9 cellular contexts compared by ENCODE assay signal in the genomic region with DNA sequence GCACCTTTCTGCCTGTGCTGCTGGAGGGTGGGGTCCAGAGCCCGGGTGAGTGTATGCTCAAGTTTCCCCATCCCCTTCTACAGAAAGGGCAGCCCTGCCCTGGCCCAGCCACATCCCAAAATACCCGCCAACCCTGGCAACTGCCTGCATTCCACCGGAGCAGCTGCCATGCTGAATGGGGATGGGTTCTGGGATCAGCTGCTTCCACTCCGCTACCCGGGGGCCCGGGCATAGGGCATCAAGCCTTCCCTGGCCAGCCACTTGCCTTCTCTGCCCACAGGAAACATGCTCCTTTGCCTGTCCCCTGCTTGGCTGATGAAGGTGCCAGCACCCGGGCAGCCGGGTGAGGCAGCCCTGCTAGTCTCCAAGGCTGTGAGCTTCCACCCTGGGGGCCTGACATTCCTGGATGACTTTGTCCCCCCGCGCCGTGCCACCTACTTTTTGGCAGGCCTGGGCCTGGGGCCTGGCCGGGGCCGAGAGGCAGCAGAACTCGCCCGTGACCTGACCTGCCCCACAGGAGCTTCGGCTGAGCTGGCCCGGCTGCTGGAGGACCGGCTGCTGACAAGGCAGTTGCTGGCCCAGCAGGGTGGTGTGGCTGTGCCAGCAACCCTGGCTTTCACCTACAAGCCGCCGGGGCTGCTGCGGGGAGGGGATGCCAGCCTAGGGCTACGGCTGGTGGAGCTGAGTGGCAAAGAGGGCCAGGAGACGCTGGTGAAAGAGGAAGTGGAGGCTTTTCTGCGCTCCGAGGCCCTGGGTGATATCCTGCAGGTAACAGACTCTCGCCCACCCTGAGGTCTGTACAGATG. TPM values are rescaled to one million over a fixed set of nuclear protein-coding genes. Genes with fewer than 3 reads are reported as not detected.
DNase-seq lines count a peak whose midpoint lies in the region; ATAC-seq, FAIRE-seq and TF ChIP-seq lines count a peak whose summit lies in the region.
"Had no signal": no experiment of that assay in that cellular context is flagged by ENCODE, and none has a peak within 500 bp of the region (broad histone marks: within the 10 kb centered on the region; RNA-seq: fewer than 3 reads in every experiment).

No MANE protein-coding gene starts in this region.

- no peaks in the 10 kb centered on the region for H3K9me3 ChIP-seq in kidney (ENCODE audit: control insufficient read depth in 1 of 2, low read length in 2 of 2)

- H3K4me1 ChIP-seq in kidney (ENCODE audit: control insufficient read depth in 1 of 2, insufficient read depth in 1 of 2, low read depth in 1 of 2, low read length in 2 of 2): peaks cover 11 to 26% of the 10 kb centered on the region in 2 donors

- no peak overlapping the region for H3K9ac ChIP-seq in kidney (ENCODE audit: low read length in 2 of 2)

- H3K27me3 Mint-ChIP-seq in type B pancreatic cell: peaks cover 28% of the 10 kb centered on the region

- H3K27ac Mint-ChIP-seq in type B pancreatic cell: no peak overlapping the region

- TF ChIP-seq CTCF in kidney (IDR thresholded peaks at IDR 0.05; ENCODE audit: borderline replicate concordance, extremely low read depth, insufficient read depth) (no peak), type B pancreatic cell (conservative IDR thresholded peaks at IDR 0.05) (no peak)

- no peaks in the 10 kb centered on the region for H3K36me3 ChIP-seq in kidney (ENCODE audit: control insufficient read depth in 1 of 2, insufficient read depth in 2 of 2, low read length in 2 of 2)

- peak; percentile 34 to 66 (median 46) for DNase-seq in stimulated activated naive CD4-positive, alpha-beta T cell (lab: John Stamatoyannopoulos, UW)
- no peak for DNase-seq in stimulated activated naive CD4-positive, alpha-beta T cell treated with Interleukin-2 at 50 U/mL for 16 hours (lab: John Stamatoyannopoulos, UW)
- DNase-seq in activated CD8-positive, alpha-beta memory T cell treated with anti-CD3 and anti-CD28 coated beads, Interleukin-2, amount 50 U/mL, for 4 hours: peak; percentile 26
- peak; percentile 80 for DNase-seq in kidney
- no peak for DNase-seq in type B pancreatic cell (ENCODE audit: extremely low spot score, unreplicated experiment)
- no peak for DNase-seq in hippocampal formation (lab: John Stamatoyannopoulos, UW)
- DNase-seq: EL had no signal

- no peak overlapping the region for H3K4me3 Mint-ChIP-seq in type B pancreatic cell

- no peak overlapping the region for H3K27ac ChIP-seq in kidney (ENCODE audit: low read depth in 2 of 2, low read length in 2 of 2)

- intact Hi-C loops in kidney (cut with DNase I): no loop called here

- no peak for ATAC-seq in HG03280 (IDR thresholded peaks at IDR 0.05; ENCODE audit: unreplicated experiment)
- no peak for ATAC-seq in GM19467 (IDR thresholded peaks at IDR 0.05; ENCODE audit: unreplicated experiment)

- no peak for FAIRE-seq in kidney (lab: Jason Lieb, UNC)

- H3K36me3 Mint-ChIP-seq in type B pancreatic cell: no peaks in the 10 kb centered on the region

- no peak overlapping the region for H3K4me3 ChIP-seq in kidney (ENCODE audit: low read length in 2 of 2)

- no peaks in the 10 kb centered on the region for H3K9me3 Mint-ChIP-seq in type B pancreatic cell

- peaks cover 13% of the 10 kb centered on the region for H3K4me1 Mint-ChIP-seq in type B pancreatic cell (ENCODE audit: unreplicated experiment)

RNA-seq across cellular contexts. Expression of gene CARNS1, which starts 3.2 kb away (rescaled TPM):
- total RNA-seq in kidney (1.7 TPM), type B pancreatic cell (ENCODE audit: low replicate concordance) (0.31 and 1.5 TPM in 2 replicates)
- 0.80 TPM for polyA plus RNA-seq in kidney (ENCODE audit: insufficient read depth, low read depth, low replicate concordance)

RNA-seq across cellular contexts. Expression of gene RPS6KB2, which starts 9.6 kb away (rescaled TPM):
- 41.3 TPM for total RNA-seq in kidney
- 45.4 TPM for polyA plus RNA-seq in kidney (ENCODE audit: insufficient read depth, low read depth, low replicate concordance)
- 55.5 and 57.0 TPM in 2 replicates for total RNA-seq in type B pancreatic cell (ENCODE audit: low replicate concordance)

RNA-seq across cellular contexts. Expression of gene TBC1D10C, which starts 14.8 kb away (rescaled TPM):
- total RNA-seq in kidney: 13.9 TPM
- polyA plus RNA-seq in kidney (ENCODE audit: insufficient read depth, low read depth, low replicate concordance): 1.7 TPM
- total RNA-seq in type B pancreatic cell (ENCODE audit: low replicate concordance): 0.87 TPM in 1 of 2 replicates, not detected in the other

RNA-seq across cellular contexts. Expression of gene PPP1CA, which starts 17.0 kb away (rescaled TPM):
- total RNA-seq in kidney (155 TPM), type B pancreatic cell (ENCODE audit: low replicate concordance) (137 TPM in 2 replicates)
- 210 TPM for polyA plus RNA-seq in kidney (ENCODE audit: insufficient read depth, low read depth, low replicate concordance)

RNA-seq across cellular contexts. Expression of gene PTPRCAP, which starts 18.8 kb away (rescaled TPM):
- total RNA-seq in kidney (20.3 TPM), type B pancreatic cell (ENCODE audit: low replicate concordance) (1.1 and 2.0 TPM in 2 replicates)
- polyA plus RNA-seq in kidney (ENCODE audit: insufficient read depth, low read depth, low replicate concordance): 4.7 TPM

Comparison
In these comparisons a context has a peak if more than half of its experiments do, and no peak if none do; other contexts are left out.
1. DNase-seq: peak in stimulated activated naive CD4-positive, alpha-beta T cell (6 of 6), activated CD8-positive, alpha-beta memory T cell treated with anti-CD3 and anti-CD28 coated beads, Interleukin-2, amount 50 U/mL, for 4 hours (single experiment) and kidney (single experiment); none in stimulated activated naive CD4-positive, alpha-beta T cell treated with Interleukin-2 at 50 U/mL for 16 hours (single experiment), type B pancreatic cell (single experiment) and hippocampal formation (0 of 2).